30 cellular contexts compared by ENCODE assay signal in the genomic region with DNA sequence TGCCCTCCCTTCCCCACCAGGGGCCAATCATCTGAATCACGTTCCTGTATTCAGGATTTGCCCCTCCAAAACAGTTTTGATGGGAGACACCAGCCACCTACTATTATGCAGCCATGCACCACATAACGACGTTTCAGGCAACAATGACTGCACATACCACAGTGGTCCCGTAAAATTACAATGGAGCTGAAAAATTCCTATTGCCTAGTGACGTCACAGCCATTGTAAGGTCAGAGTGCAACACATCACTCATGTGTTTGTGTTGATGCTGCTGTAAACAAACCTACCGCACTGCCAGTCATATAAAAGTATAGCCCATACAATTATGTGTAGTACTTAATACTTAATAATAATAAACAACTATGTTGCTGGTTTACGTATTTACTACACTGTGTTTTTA. TPM values are rescaled to one million over a fixed set of nuclear protein-coding genes. Genes with fewer than 3 reads are reported as not detected.
"Had no signal": no experiment of that assay in that cellular context is flagged by ENCODE, and none has a peak within 500 bp of the region (broad histone marks: within the 10 kb centered on the region; RNA-seq: fewer than 3 reads in every experiment).

No MANE protein-coding gene starts in this region.

- H3K27ac Mint-ChIP-seq: activated CD4-positive, alpha-beta memory T cell treated with anti-CD3 and anti-CD28 coated beads, Interleukin-2, amount 10 ng/mL, durations not matched to agents 7 days and 5 days; activated CD4-positive, alpha-beta T cell treated with anti-CD3 and anti-CD28 coated beads, Interleukin-2, amount 10 ng/mL, durations not matched to agents 7 days and 5 days; activated naive CD4-positive, alpha-beta T cell treated with anti-CD3 and anti-CD28 coated beads, Interleukin-2, amount 10 ng/mL, durations not matched to agents 7 days and 5 days; activated naive CD4-positive, alpha-beta T cell treated with anti-CD3 and anti-CD28 coated beads, Interleukin-2, amount 50 U/mL, for 72 hours; activated naive CD8-positive, alpha-beta T cell treated with anti-CD3 and anti-CD28 coated beads, Interleukin-2, amount 10 ng/mL, durations not matched to agents 7 days and 5 days; activated T-cell treated with anti-CD3 and anti-CD28 coated beads, Interleukin-2, amount 50 U/mL, for 24 hours; activated T-cell treated with anti-CD3 and anti-CD28 coated beads, Interleukin-2, amount 50 U/mL, for 72 hours; WTC11 had no signal

- H3K27me3 ChIP-seq: ascending aorta, brain microvascular endothelial cell, esophagus squamous epithelium had no signal

- H3K27ac ChIP-seq: ascending aorta, brain microvascular endothelial cell, epithelial cell of prostate, esophagus squamous epithelium had no signal

- H3K36me3 ChIP-seq: ascending aorta, brain microvascular endothelial cell, esophagus squamous epithelium had no signal

- ATAC-seq: activated naive CD4-positive, alpha-beta T cell treated with anti-CD3 and anti-CD28 coated beads, Interleukin-2, amount 50 U/mL, for 72 hours; activated T-cell treated with anti-CD3 and anti-CD28 coated beads, Interleukin-2, amount 50 U/mL, for 72 hours had no signal

- H3K9me3 Mint-ChIP-seq: activated CD4-positive, alpha-beta memory T cell treated with anti-CD3 and anti-CD28 coated beads, Interleukin-2, amount 10 ng/mL, durations not matched to agents 7 days and 5 days; activated CD4-positive, alpha-beta T cell treated with anti-CD3 and anti-CD28 coated beads, Interleukin-2, amount 10 ng/mL, durations not matched to agents 7 days and 5 days; activated naive CD4-positive, alpha-beta T cell treated with anti-CD3 and anti-CD28 coated beads, Interleukin-2, amount 10 ng/mL, durations not matched to agents 7 days and 5 days; activated naive CD4-positive, alpha-beta T cell treated with anti-CD3 and anti-CD28 coated beads, Interleukin-2, amount 50 U/mL, for 72 hours; activated naive CD8-positive, alpha-beta T cell treated with anti-CD3 and anti-CD28 coated beads, Interleukin-2, amount 10 ng/mL, durations not matched to agents 7 days and 5 days; activated T-cell treated with anti-CD3 and anti-CD28 coated beads, Interleukin-2, amount 50 U/mL, for 24 hours; activated T-cell treated with anti-CD3 and anti-CD28 coated beads, Interleukin-2, amount 50 U/mL, for 72 hours had no signal

- H3K9me3 ChIP-seq: ascending aorta, esophagus squamous epithelium had no signal

- H3K4me3 Mint-ChIP-seq: activated CD4-positive, alpha-beta memory T cell treated with anti-CD3 and anti-CD28 coated beads, Interleukin-2, amount 10 ng/mL, durations not matched to agents 7 days and 5 days; activated CD4-positive, alpha-beta T cell treated with anti-CD3 and anti-CD28 coated beads, Interleukin-2, amount 10 ng/mL, durations not matched to agents 7 days and 5 days; activated naive CD4-positive, alpha-beta T cell treated with anti-CD3 and anti-CD28 coated beads, Interleukin-2, amount 10 ng/mL, durations not matched to agents 7 days and 5 days; activated naive CD8-positive, alpha-beta T cell treated with anti-CD3 and anti-CD28 coated beads, Interleukin-2, amount 10 ng/mL, durations not matched to agents 7 days and 5 days; activated T-cell treated with anti-CD3 and anti-CD28 coated beads, Interleukin-2, amount 50 U/mL, for 24 hours; activated T-cell treated with anti-CD3 and anti-CD28 coated beads, Interleukin-2, amount 50 U/mL, for 72 hours; WTC11 had no signal

- DNase-seq: activated CD4-positive, alpha-beta memory T cell treated with anti-CD3 and anti-CD28 coated beads, Interleukin-2, amount 10 ng/mL, durations not matched to agents 7 days and 5 days; activated CD4-positive, alpha-beta T cell treated with anti-CD3 and anti-CD28 coated beads for 1 hour; activated CD4-positive, alpha-beta T cell treated with anti-CD3 and anti-CD28 coated beads for 4 hours; activated CD4-positive, alpha-beta T cell treated with anti-CD3 and anti-CD28 coated beads, Interleukin-2, amount 10 ng/mL, durations not matched to agents 7 days and 5 days; activated CD4-positive, alpha-beta T cell treated with anti-CD3 and anti-CD28 coated beads, Interleukin-2, amount 50 U/mL, for 4 hours; activated CD8-positive, alpha-beta memory T cell treated with anti-CD3 and anti-CD28 coated beads, Interleukin-2, amount 50 U/mL, for 48 hours; activated gamma-delta T cell; activated naive CD4-positive, alpha-beta T cell; activated naive CD8-positive, alpha-beta T cell treated with anti-CD3 and anti-CD28 coated beads, Interleukin-2, amount 10 ng/mL, durations not matched to agents 7 days and 5 days; activated T-cell treated with anti-CD3 and anti-CD28 coated beads for 4 hours; activated T-cell treated with anti-CD3 and anti-CD28 coated beads, Interleukin-2, amount 50 U/mL, for 24 hours; activated T-cell treated with anti-CD3 and anti-CD28 coated beads, Interleukin-2, amount 50 U/mL, for 72 hours; brain microvascular endothelial cell; cortex of kidney; effector CD8-positive, alpha-beta T cell; esophagus squamous epithelium; T-helper 2 cell had no signal

- H3K36me3 Mint-ChIP-seq: activated naive CD4-positive, alpha-beta T cell treated with anti-CD3 and anti-CD28 coated beads, Interleukin-2, amount 10 ng/mL, durations not matched to agents 7 days and 5 days; activated naive CD4-positive, alpha-beta T cell treated with anti-CD3 and anti-CD28 coated beads, Interleukin-2, amount 50 U/mL, for 72 hours; activated naive CD8-positive, alpha-beta T cell treated with anti-CD3 and anti-CD28 coated beads, Interleukin-2, amount 10 ng/mL, durations not matched to agents 7 days and 5 days; WTC11 had no signal

- H3K4me1 ChIP-seq: ascending aorta, esophagus squamous epithelium had no signal

- H3K4me3 ChIP-seq: ascending aorta, esophagus squamous epithelium had no signal

RNA-seq across cellular contexts. Expression of gene GPR55, which starts 37.7 kb away (rescaled TPM):
- total RNA-seq: ascending aorta, bronchial epithelial cell, cardiac septum, chondrocyte, dermis microvascular lymphatic vessel endothelial cell, endothelial cell of umbilical vein, fibroblast of lung, fibroblast of villous mesenchyme, frontal cortex, WTC11 had no signal
- polyA plus RNA-seq: endothelial cell of umbilical vein, fibroblast of lung had no signal
